Comparison of ENCODE assay signal across 1 cellular context in genomic region chr12:108633081-108633533, GRCh38.
TF ChIP-seq lines count a peak whose summit lies in the region.

No MANE protein-coding gene starts in this region.

TF ChIP-seq in K562, 482 proteins besides CTCF, POLR2A, EP300 and RAD21:
- no peak for TF ChIP-seq ZNF354B (CRISPR knock-in tag; IDR thresholded peaks at IDR 0.05)
- no peak for TF ChIP-seq GTF2A2 (tag; IDR thresholded peaks at IDR 0.05)
- TF ChIP-seq HBP1 (CRISPR knock-in tag; IDR thresholded peaks at IDR 0.05), result no peak
- no peak for TF ChIP-seq RFX5 (IDR thresholded peaks at IDR 0.05; ENCODE audit: low read depth, low read length)
- TF ChIP-seq CEBPG (CRISPR knock-in tag; IDR thresholded peaks at IDR 0.05), result no peak
- TF ChIP-seq CEBPG (tag; conservative IDR thresholded peaks at IDR 0.05 in 1 of 2, IDR thresholded peaks at IDR 0.05 in 1 of 2), result no peak
- TF ChIP-seq MED1 (CRISPR knock-in tag; IDR thresholded peaks at IDR 0.05; ENCODE audit: borderline replicate concordance), result no peak
- TF ChIP-seq MCM7 (IDR thresholded peaks at IDR 0.05), result no peak
TF ChIP-seq in K562: peak in this region for 0.
